In the genomic region with DNA sequence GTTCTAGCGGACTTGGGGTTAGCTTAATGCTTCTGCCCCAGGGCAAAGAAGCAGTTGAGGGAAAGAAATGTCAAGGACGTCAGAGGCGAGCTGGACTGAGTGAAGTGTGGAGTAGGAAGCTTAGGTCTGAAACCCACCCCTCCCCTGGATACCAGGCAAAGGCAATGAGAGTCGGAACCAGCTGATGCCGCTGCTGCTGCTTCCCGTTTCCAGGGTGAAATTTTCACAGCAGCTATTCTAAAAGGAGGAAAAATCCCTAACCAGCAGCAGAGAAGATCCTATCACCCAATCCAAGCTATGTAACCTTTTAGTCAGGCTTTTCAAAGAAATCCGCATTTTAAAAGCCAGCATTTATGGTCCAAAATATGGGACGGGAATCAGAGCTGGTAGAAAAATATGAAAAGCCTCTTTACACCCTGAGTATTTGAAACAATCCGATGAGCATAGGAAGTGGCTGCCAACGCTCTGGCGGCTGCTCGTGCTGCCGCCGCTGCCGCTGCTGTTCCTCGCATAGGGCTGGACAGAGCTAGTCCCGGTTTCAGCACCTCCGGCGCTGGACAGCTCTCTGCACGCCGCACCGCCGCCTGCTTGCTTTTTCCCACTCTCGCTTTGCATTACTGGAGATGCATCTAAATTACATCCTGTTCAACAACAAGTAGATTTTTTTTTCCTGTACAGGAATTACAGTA, we compare ENCODE assay signal across 9 cellular contexts.
A peak's percentile ranks its signal among the peaks of the same experiment; 100 is the strongest.
DNase-seq lines count a peak whose midpoint lies in the region; ATAC-seq and TF ChIP-seq lines count a peak whose summit lies in the region.
"Had no signal": no experiment of that assay in that cellular context is flagged by ENCODE, and none has a peak within 500 bp of the region (broad histone marks: within the 10 kb centered on the region; RNA-seq: fewer than 3 reads in every experiment).

No MANE protein-coding gene starts in this region.

- POLR2A ChIA-PET in Caco-2 (lab: Charles Lee) (no interaction called here), Panc1 (lab: Charles Lee) (no interaction called here)

- H3K36me3 ChIP-seq in Caco-2 (ENCODE audit: control insufficient read depth, insufficient read depth, low read length), result no peaks in the 10 kb centered on the region
- no peaks in the 10 kb centered on the region for H3K36me3 ChIP-seq in Panc1 (ENCODE audit: control insufficient read depth, insufficient read depth, low read length)

- DNase-seq in Caco-2 (peak; percentile 69 to 87), Panc1 (ENCODE audit: low read depth, low spot score) (no peak), astrocyte of the cerebellum (ENCODE audit: low read depth) (peak; percentile 67), hippocampal formation (lab: John Stamatoyannopoulos, UW) (peak; percentile 54 to 79), skeletal muscle cell (ENCODE audit: low read depth) (peak; percentile 25), NCI-H345 treated with DMSO at 0.1 percent for 48 hours (lab: John Stamatoyannopoulos, UW; ENCODE audit: unreplicated experiment) (no peak)
- DNase-seq: natural killer cell had no signal

- in situ Hi-C loops in Panc1 (cut with HindIII; ENCODE audit: low pct_unique_long_range_greater_than_20kb, low sequenced_read_pairs) (no loop called here), astrocyte of the cerebellum (cut with HindIII; ENCODE audit: low sequenced_read_pairs) (no loop called here)

- H3K27me3 ChIP-seq in Caco-2 (replicated peaks; ENCODE audit: control insufficient read depth, insufficient read depth, low read length) (no peaks in the 10 kb centered on the region), Panc1 (ENCODE audit: control insufficient read depth, insufficient read depth, low read length) (no peaks in the 10 kb centered on the region)

- no peak overlapping the region for H3K27ac ChIP-seq in Panc1 (ENCODE audit: low read length)

- intact Hi-C loops in Caco-2 (cut with micrococcal nuclease; ENCODE audit: unreplicated experiment), result no loop called here
- intact Hi-C loops in Panc1 (cut with micrococcal nuclease; ENCODE audit: unreplicated experiment), result no loop called here

- ATAC-seq in GM19467 (IDR thresholded peaks at IDR 0.05; ENCODE audit: unreplicated experiment) (peak; percentile 99), HG03469 (IDR thresholded peaks at IDR 0.05; ENCODE audit: unreplicated experiment) (peak; percentile 90), Panc1 (peak; percentile 87)

- CTCF ChIA-PET in Caco-2 (lab: Charles Lee), result no interaction called here
- CTCF ChIA-PET in Panc1 (lab: Charles Lee), result no interaction called here

- no peaks in the 10 kb centered on the region for H3K9me3 Mint-ChIP-seq in Caco-2 (ENCODE audit: unreplicated experiment)

- H3K9me3 ChIP-seq in Caco-2 (no peaks in the 10 kb centered on the region), Panc1 (ENCODE audit: control insufficient read depth, insufficient read depth, low read depth, low read length) (no peaks in the 10 kb centered on the region; the same call in none of the 2 replicates)

- H3K36me3 Mint-ChIP-seq in Caco-2 (ENCODE audit: insufficient read depth, unreplicated experiment), result no peaks in the 10 kb centered on the region
- H3K36me3 Mint-ChIP-seq: natural killer cell had no signal

- H3K27ac Mint-ChIP-seq in Caco-2 (ENCODE audit: unreplicated experiment), result no peak overlapping the region
- H3K27ac Mint-ChIP-seq: natural killer cell had no signal

- BruUV-seq in Caco-2 (replicated peaks; lab: Mats Ljungman, UMichigan) (no TSS peak), Panc1 (replicated peaks; lab: Mats Ljungman, UMichigan) (no TSS peak)

- no peak overlapping the region for H3K4me3 Mint-ChIP-seq in Caco-2 (ENCODE audit: unreplicated experiment)
- H3K4me3 Mint-ChIP-seq: natural killer cell had no signal

- no peaks in the 10 kb centered on the region for H3K4me1 ChIP-seq in Caco-2
- no peaks in the 10 kb centered on the region for H3K4me1 ChIP-seq in Panc1 (ENCODE audit: control insufficient read depth, insufficient read depth, low read length)

- H3K4me3 ChIP-seq in Caco-2 (ENCODE audit: low read depth, low read length) (no peak overlapping the region), Panc1 (ENCODE audit: low read depth in 2 of 2, low read length in 2 of 2) (no peak overlapping the region), astrocyte of the cerebellum (ENCODE audit: low read depth, low read length) (no peak overlapping the region), skeletal muscle cell (ENCODE audit: low read depth, low read length) (no peak overlapping the region)

- TF ChIP-seq CTCF in Caco-2 (IDR thresholded peaks at IDR 0.05; ENCODE audit: insufficient read depth in 1 of 2, low read depth in 1 of 2, low read length in 1 of 2, severe bottlenecking in 1 of 2, unreplicated experiment in 1 of 2) (no peak), Panc1 (IDR thresholded peaks at IDR 0.05) (no peak), astrocyte of the cerebellum (IDR thresholded peaks at IDR 0.05; ENCODE audit: low read depth, low read length, missing control alignments) (no peak)

- peaks cover 3% of the 10 kb centered on the region for H3K27me3 Mint-ChIP-seq in Caco-2 (ENCODE audit: insufficient read depth, unreplicated experiment)

- no peaks in the 10 kb centered on the region for H3K4me1 Mint-ChIP-seq in Caco-2 (ENCODE audit: low read depth, unreplicated experiment)
- H3K4me1 Mint-ChIP-seq: natural killer cell had no signal

Comparison
In these comparisons a context has a peak if more than half of its experiments do, and no peak if none do; other contexts are left out.
1. DNase-seq: peak in Caco-2 (2 of 2), astrocyte of the cerebellum (single experiment), hippocampal formation (2 of 2) and skeletal muscle cell (single experiment); none in Panc1 (single experiment) and NCI-H345 treated with DMSO at 0.1 percent for 48 hours (single experiment).
2. Peak in every context shown above with its lines, with median percentiles within 50 percentile points of each other: ATAC-seq.